ENCODE assay signal across 9 cellular contexts in the genomic region with DNA sequence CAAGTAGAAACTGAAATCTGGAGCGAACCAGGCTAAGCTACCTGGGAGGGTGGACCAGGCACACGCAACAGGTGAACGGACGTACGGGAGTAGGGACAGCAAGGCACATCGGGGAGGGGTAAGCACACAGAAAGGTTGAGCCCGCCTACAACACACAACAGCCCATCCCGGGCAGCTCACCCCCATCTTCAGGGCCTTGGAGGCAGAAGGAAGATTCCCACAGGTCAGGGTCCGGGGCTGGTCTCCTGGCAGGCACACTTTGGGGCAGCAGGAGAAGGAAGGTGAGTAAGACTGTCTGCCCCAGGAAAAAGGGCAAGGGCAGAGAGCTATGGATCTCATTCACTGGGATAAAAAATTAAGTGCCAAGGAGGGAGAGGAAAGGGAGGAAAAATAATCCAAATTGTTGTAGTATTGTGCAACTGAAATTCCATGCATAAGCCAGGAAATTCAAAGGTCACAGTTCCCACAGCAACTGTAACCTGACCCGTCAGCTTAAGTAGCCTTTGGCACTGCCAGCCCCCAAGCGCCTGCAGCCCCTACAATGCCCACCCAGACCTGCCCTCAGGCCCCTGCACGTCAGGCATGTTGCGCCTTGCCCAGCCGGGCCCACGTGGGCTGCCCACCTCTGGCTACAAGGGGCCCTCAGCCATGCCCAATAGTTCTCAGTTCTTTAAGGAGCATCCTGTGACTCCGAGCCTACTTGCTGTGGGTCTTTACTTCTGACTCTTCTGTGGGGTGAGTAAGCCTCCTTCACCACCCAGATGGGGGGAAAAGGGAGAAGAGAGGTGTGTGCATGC. TPM values are rescaled to one million over a fixed set of nuclear protein-coding genes. Genes with fewer than 3 reads are reported as not detected.
DNase-seq lines count a peak whose midpoint lies in the region; ATAC-seq and TF ChIP-seq lines count a peak whose summit lies in the region.
"Had no signal": no experiment of that assay in that cellular context is flagged by ENCODE, and none has a peak within 500 bp of the region (broad histone marks: within the 10 kb centered on the region; RNA-seq: fewer than 3 reads in every experiment).

No MANE protein-coding gene starts in this region.

- no peak for ATAC-seq in activated naive CD4-positive, alpha-beta T cell treated with anti-CD3 and anti-CD28 coated beads, Interleukin-2, amount 50 U/mL, for 72 hours

- H3K27ac ChIP-seq in liver (ENCODE audit: low read depth in 1 of 2, low read length in 2 of 2), result peak overlapping the region; percentile 28 to 67
- peak overlapping the region; percentile 37 to 58 for H3K27ac ChIP-seq in uterus

- H3K4me3 Mint-ChIP-seq in activated naive CD4-positive, alpha-beta T cell treated with anti-CD3 and anti-CD28 coated beads, Interleukin-2, amount 50 U/mL, for 24 hours, result no peak overlapping the region

- no peak for TF ChIP-seq POLR2A in uterus (IDR thresholded peaks at IDR 0.05)

- H3K4me1 ChIP-seq in liver (ENCODE audit: control insufficient read depth in 4 of 4, insufficient read depth in 4 of 4, low read length in 3 of 4), result peaks cover 20 to 35% (median 27%) of the 10 kb centered on the region in 4 donors
- peaks cover 0 to 13% of the 10 kb centered on the region in 2 donors for H3K4me1 ChIP-seq in uterus

- H3K27me3 ChIP-seq in liver (ENCODE audit: control insufficient read depth in 4 of 4, insufficient read depth in 4 of 4, low read length in 3 of 4) (no peaks in the 10 kb centered on the region), uterus (no peaks in the 10 kb centered on the region)

- TF ChIP-seq CTCF in liver (IDR thresholded peaks at IDR 0.05; ENCODE audit: low read depth, low read length, missing input control) (no peak), uterus (IDR thresholded peaks at IDR 0.05) (no peak)

- H3K9me3 ChIP-seq in liver (ENCODE audit: control insufficient read depth in 4 of 4, low read length in 3 of 4) (no peaks in the 10 kb centered on the region), uterus (no peaks in the 10 kb centered on the region)

- H3K9ac ChIP-seq in liver (ENCODE audit: low read depth in 1 of 2, low read length in 2 of 2), result no peak overlapping the region

- H3K36me3 Mint-ChIP-seq in activated naive CD4-positive, alpha-beta T cell treated with anti-CD3 and anti-CD28 coated beads, Interleukin-2, amount 50 U/mL, for 24 hours, result no peaks in the 10 kb centered on the region
- no peaks in the 10 kb centered on the region for H3K36me3 Mint-ChIP-seq in activated naive CD4-positive, alpha-beta T cell treated with anti-CD3 and anti-CD28 coated beads, Interleukin-2, amount 50 U/mL, for 72 hours

- H3K4me1 Mint-ChIP-seq in activated naive CD4-positive, alpha-beta T cell treated with anti-CD3 and anti-CD28 coated beads, Interleukin-2, amount 50 U/mL, for 24 hours, result no peaks in the 10 kb centered on the region

- H3K27ac Mint-ChIP-seq in activated naive CD4-positive, alpha-beta T cell treated with anti-CD3 and anti-CD28 coated beads, Interleukin-2, amount 50 U/mL, for 24 hours, result peak overlapping the region; percentile 51
- peak overlapping the region in 1 of 2 donors; percentile 25 for H3K27ac Mint-ChIP-seq in activated naive CD4-positive, alpha-beta T cell treated with anti-CD3 and anti-CD28 coated beads, Interleukin-2, amount 50 U/mL, for 72 hours

- no peaks in the 10 kb centered on the region for H3K9me3 Mint-ChIP-seq in activated naive CD4-positive, alpha-beta T cell treated with anti-CD3 and anti-CD28 coated beads, Interleukin-2, amount 50 U/mL, for 24 hours
- H3K9me3 Mint-ChIP-seq in activated naive CD4-positive, alpha-beta T cell treated with anti-CD3 and anti-CD28 coated beads, Interleukin-2, amount 50 U/mL, for 72 hours, result no peaks in the 10 kb centered on the region

- H3K4me3 ChIP-seq in liver (ENCODE audit: low read depth in 1 of 3, low read length in 3 of 3) (peak overlapping the region in 2 of 3 donors; percentile 0 to 6), uterus (no peak overlapping the region)
- H3K4me3 ChIP-seq: skin epidermis had no signal

- DNase-seq in activated naive CD4-positive, alpha-beta T cell treated with anti-CD3 and anti-CD28 coated beads, Interleukin-2, amount 50 U/mL, for 72 hours (ENCODE audit: low spot score in 2 of 2), result no peak
- DNase-seq in dermis blood vessel endothelial cell (peak; percentile 73), uterus (peak in 1 of 2 donors; percentile 31), DMS79 (lab: John Stamatoyannopoulos, UW) (no peak), hypothalamus (lab: John Stamatoyannopoulos, UW) (no peak)
- DNase-seq in stimulated activated CD4-positive, alpha-beta T cell treated with anti-CD3 and anti-CD28 coated beads, Interleukin-15, amount 100 ng/mL, for 24 hours, result no peak

- no peaks in the 10 kb centered on the region for H3K36me3 ChIP-seq in liver (ENCODE audit: control insufficient read depth in 4 of 4, insufficient read depth in 3 of 4, low read depth in 1 of 4, low read length in 3 of 4)
- H3K36me3 ChIP-seq in uterus, result no peaks in the 10 kb centered on the region

- peak; percentile 29 to 43 for TF ChIP-seq RAD21 in liver (IDR thresholded peaks at IDR 0.05)

- intact Hi-C loops in uterus (cut with DNase I; ENCODE audit: low total_unique reads), result no loop called here

- 37% methylated on average over 16 of the region's 16 CpGs for WGBS in liver

- no peaks in the 10 kb centered on the region for H3K27me3 Mint-ChIP-seq in activated naive CD4-positive, alpha-beta T cell treated with anti-CD3 and anti-CD28 coated beads, Interleukin-2, amount 50 U/mL, for 24 hours

TF ChIP-seq in liver, 16 proteins besides CTCF, POLR2A, EP300 and RAD21 (continues in another document):
- peak in 1 of 2 donors; percentile 25 for TF ChIP-seq EGR1 (IDR thresholded peaks at IDR 0.05; ENCODE audit: low read depth in 2 of 2)
- TF ChIP-seq, protein P1, sequence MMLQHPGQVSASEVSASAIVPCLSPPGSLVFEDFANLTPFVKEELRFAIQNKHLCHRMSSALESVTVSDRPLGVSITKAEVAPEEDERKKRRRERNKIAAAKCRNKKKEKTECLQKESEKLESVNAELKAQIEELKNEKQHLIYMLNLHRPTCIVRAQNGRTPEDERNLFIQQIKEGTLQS (IDR thresholded peaks at IDR 0.05), result no peak
- peak; percentile 73 for TF ChIP-seq SP1 (IDR thresholded peaks at IDR 0.05)
- TF ChIP-seq HNF4A (conservative IDR thresholded peaks at IDR 0.05), result peak; percentile 74 to 81
- TF ChIP-seq FOXA2 (IDR thresholded peaks at IDR 0.05), result no peak
- no peak for TF ChIP-seq GABPA (IDR thresholded peaks at IDR 0.05 in 1 of 2, conservative IDR thresholded peaks at IDR 0.05 in 1 of 2)
- TF ChIP-seq YY1 (IDR thresholded peaks at IDR 0.05), result peak; percentile 20
- TF ChIP-seq HNF4G (IDR thresholded peaks at IDR 0.05), result peak; percentile 63
- TF ChIP-seq, protein P2, sequence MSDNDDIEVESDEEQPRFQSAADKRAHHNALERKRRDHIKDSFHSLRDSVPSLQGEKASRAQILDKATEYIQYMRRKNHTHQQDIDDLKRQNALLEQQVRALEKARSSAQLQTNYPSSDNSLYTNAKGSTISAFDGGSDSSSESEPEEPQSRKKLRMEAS (IDR thresholded peaks at IDR 0.05), result peak; percentile 79
- peak; percentile 61 to 80 for TF ChIP-seq RXRA (IDR thresholded peaks at IDR 0.05)
- no peak for TF ChIP-seq TAF1 (conservative IDR thresholded peaks at IDR 0.05)
- TF ChIP-seq, protein P3, sequence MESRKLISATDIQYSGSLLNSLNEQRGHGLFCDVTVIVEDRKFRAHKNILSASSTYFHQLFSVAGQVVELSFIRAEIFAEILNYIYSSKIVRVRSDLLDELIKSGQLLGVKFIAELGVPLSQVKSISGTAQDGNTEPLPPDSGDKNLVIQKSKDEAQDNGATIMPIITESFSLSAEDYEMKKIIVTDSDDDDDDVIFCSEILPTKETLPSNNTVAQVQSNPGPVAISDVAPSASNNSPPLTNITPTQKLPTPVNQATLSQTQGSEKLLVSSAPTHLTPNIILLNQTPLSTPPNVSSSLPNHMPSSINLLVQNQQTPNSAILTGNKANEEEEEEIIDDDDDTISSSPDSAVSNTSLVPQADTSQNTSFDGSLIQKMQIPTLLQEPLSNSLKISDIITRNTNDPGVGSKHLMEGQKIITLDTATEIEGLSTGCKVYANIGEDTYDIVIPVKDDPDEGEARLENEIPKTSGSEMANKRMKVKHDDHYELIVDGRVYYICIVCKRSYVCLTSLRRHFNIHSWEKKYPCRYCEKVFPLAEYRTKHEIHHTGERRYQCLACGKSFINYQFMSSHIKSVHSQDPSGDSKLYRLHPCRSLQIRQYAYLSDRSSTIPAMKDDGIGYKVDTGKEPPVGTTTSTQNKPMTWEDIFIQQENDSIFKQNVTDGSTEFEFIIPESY (IDR thresholded peaks at IDR 0.05), result no peak
- TF ChIP-seq FOXA1 (IDR thresholded peaks at IDR 0.05), result no peak
- peak; percentile 93 for TF ChIP-seq NR2F2 (IDR thresholded peaks at IDR 0.05)
- peak in 1 of 2 donors; percentile 61 for TF ChIP-seq JUND (IDR thresholded peaks at IDR 0.05)

RNA-seq across cellular contexts. Expression of gene MICAL3, which starts 51.8 kb away (rescaled TPM):
- 10 to 100 TPM; 19.5 to 30.2 TPM for total RNA-seq in activated naive CD4-positive, alpha-beta T cell treated with anti-CD3 and anti-CD28 coated beads, Interleukin-2, amount 50 U/mL, for 72 hours
- total RNA-seq in dermis blood vessel endothelial cell (40.2 and 43.4 TPM in 2 replicates), liver (10 to 100 TPM; 30.3 to 38.4 TPM), uterus (100 to 1,000 TPM in 1 of 4 donors, 10 to 100 TPM in 3; 13.5 to 167 (median 47.2) TPM)
- 10 to 100 TPM in 1 of 2 donors, 1 to 10 TPM in 1; 6.4 to 16.5 TPM for polyA plus RNA-seq in liver

Comparison
In these comparisons a context has a peak if more than half of its experiments do, and no peak if none do; other contexts are left out.
1. H3K4me3 ChIP-seq: peak in liver (2 of 3); none in uterus (0 of 2).